ENCODE assay signal across 8 cellular contexts in the genomic region with DNA sequence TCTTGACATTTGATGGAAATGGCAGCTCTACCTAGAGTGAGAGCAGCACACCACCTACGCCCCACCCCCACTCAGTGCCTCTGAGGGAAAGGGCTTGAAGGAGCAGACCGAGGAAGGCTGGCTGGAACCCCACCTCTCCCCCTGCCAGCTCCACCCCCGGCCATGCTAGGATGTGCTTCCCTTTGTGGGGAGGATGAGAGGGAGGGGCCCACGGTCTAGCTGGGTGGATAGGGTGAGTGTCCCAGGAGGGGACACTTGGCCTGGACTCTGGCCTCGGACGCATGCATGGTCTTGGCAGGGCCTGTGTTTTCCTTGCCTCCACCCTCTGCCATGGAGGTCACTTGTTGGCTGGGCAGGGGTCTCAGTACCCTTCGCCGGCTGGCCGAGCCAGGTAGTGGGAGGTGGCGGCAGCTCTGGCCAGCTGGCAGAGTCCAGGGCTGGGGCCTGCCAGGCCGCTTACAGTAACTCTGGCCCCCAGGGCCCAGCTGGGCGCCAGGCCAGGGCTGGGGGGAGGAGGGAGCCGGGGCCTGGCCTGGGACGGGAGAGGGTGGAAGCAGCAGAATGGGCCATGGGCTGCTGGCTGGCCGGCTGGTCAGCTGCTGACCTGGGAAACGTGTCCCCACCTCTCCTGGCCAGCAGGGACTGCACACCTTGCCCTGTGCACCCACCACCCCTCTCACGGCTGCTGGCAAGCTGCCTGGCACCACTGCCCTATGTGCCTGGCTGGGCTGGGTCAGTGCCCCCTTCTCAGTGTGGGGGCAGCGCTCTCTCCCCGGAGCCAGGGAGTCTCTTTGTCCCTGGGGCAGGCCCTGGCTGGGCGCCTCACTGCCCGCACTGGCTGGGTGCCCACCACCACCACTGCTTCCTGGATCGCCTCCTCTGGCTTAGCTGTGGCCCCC. TPM values are rescaled to one million over a fixed set of nuclear protein-coding genes. Genes with fewer than 3 reads are reported as not detected.
DNase-seq lines count a peak whose midpoint lies in the region; ATAC-seq lines count a peak whose summit lies in the region.

No MANE protein-coding gene starts in this region.

- DNase-seq in ACHN = peak; percentile 60
- DNase-seq in M059J (ENCODE audit: low read depth) = peak; percentile 95
- peak; percentile 85 for DNase-seq in ureter (ENCODE audit: low spot score)
- no peak for DNase-seq in NCI-H128 (lab: John Stamatoyannopoulos, UW; ENCODE audit: unreplicated experiment)
- DNase-seq in NCI-H1048 (lab: John Stamatoyannopoulos, UW) = no peak

- in situ Hi-C loops in ACHN (cut with HindIII; ENCODE audit: low pct_ligation_motif_present, low pct_unique_long_range_greater_than_20kb, low sequenced_read_pairs) = no loop called here

- H3K4me1 ChIP-seq in mononuclear cell (ENCODE audit: insufficient read depth, low read length) = peaks cover 100% of the 10 kb centered on the region

- peak overlapping the region; percentile 29 for H3K27ac ChIP-seq in cingulate gyrus (ENCODE audit: low read depth, low read length)

- peak overlapping the region; percentile 24 for H3K4me3 ChIP-seq in mononuclear cell (ENCODE audit: low read length)

- no peaks in the 10 kb centered on the region for H3K9me3 ChIP-seq in mononuclear cell (ENCODE audit: low read depth, low read length)

- H3K27me3 ChIP-seq in mononuclear cell (ENCODE audit: insufficient read depth, low read length) = no peaks in the 10 kb centered on the region

- no peak for ATAC-seq in HG02840 (IDR thresholded peaks at IDR 0.05; ENCODE audit: low FRiP score, unreplicated experiment)

RNA-seq across cellular contexts. Expression of gene RARA, which starts 23.0 kb away (rescaled TPM):
- 9.4 and 17.8 TPM in 2 replicates for total RNA-seq in M059J (2014; rRNA removed; shearing (Covaris generic))
- total RNA-seq in mononuclear cell (67.9 TPM), ureter (34.9 TPM)

RNA-seq across cellular contexts. Expression of gene GJD3, which starts 32.5 kb away (rescaled TPM):
- not detected in 2 replicates for total RNA-seq in M059J (2014; rRNA removed; shearing (Covaris generic))
- total RNA-seq in mononuclear cell (0.21 TPM), ureter (2.0 TPM)

RNA-seq across cellular contexts. Expression of gene CDC6, which starts 44.3 kb away (rescaled TPM):
- total RNA-seq in M059J (2014; rRNA removed; shearing (Covaris generic)) = 37.5 and 48.9 TPM in 2 replicates
- total RNA-seq in mononuclear cell = 0.21 TPM
- 3.1 TPM for total RNA-seq in ureter

Comparison
In these comparisons a context has a peak if more than half of its experiments do, and no peak if none do; other contexts are left out.
1. DNase-seq: peak in ACHN (single experiment), M059J (single experiment) and ureter (single experiment); none in NCI-H128 (single experiment) and NCI-H1048 (single experiment).